Comparison of ENCODE assay signal across 2 cellular contexts in the genomic region with DNA sequence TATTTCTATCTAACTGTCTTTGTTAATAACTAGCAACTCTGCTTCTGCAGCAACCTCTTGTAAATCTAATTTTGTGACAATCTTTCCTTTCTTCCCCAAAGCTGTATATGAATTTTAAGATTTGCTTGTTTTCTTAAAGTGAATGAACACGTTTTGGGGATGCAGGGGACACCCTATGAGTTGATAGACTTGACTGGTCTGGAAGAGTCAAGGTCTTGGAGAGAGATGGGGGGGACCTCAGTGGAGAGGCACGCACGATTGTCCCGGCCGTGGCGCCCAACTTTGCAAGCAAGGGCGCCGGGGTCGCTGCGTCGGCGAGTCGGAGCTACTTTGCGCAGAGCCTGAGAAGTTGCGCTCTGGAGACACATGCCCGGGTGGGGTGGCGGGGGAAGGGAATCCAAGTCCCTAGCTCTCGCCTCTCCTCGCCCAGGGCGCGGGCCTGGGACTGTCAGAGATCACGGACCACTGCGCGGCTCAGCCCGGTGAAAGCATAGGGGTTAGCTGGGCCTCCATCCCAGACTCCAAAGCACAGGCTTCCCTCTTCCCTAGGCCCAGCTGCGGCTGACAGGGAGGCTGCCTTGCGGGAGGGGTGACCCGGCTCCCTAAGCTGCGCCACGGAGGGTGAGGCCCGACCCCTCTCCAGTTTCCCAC.
A peak's percentile ranks its signal among the peaks of the same experiment; 100 is the strongest.
TF ChIP-seq lines count a peak whose summit lies in the region.

No MANE protein-coding gene starts in this region.

TF ChIP-seq in HEK293T, 16 proteins besides CTCF, POLR2A, EP300 and RAD21:
- TF ChIP-seq HDGF (IDR thresholded peaks at IDR 0.05; ENCODE audit: borderline replicate concordance) (no peak), NFRKB (IDR thresholded peaks at IDR 0.05) (no peak), SUZ12 (IDR thresholded peaks at IDR 0.05) (no peak), ARNT (IDR thresholded peaks at IDR 0.05) (no peak), FOXK2 (IDR thresholded peaks at IDR 0.05) (no peak), L3MBTL2 (conservative IDR thresholded peaks at IDR 0.05) (no peak), ZNF384 (IDR thresholded peaks at IDR 0.05) (no peak), TARDBP (IDR thresholded peaks at IDR 0.05) (no peak), BHLHE40 (IDR thresholded peaks at IDR 0.05; ENCODE audit: borderline replicate concordance) (no peak), SP1 (IDR thresholded peaks at IDR 0.05) (no peak), FOXA1 (IDR thresholded peaks at IDR 0.05) (no peak), CTBP1 (IDR thresholded peaks at IDR 0.05; ENCODE audit: borderline replicate concordance) (no peak), LEF1 (IDR thresholded peaks at IDR 0.05; ENCODE audit: borderline replicate concordance) (no peak), PKNOX1 (IDR thresholded peaks at IDR 0.05) (no peak), FOXM1 (IDR thresholded peaks at IDR 0.05; ENCODE audit: borderline replicate concordance) (no peak), ELF4 (IDR thresholded peaks at IDR 0.05) (no peak)

TF ChIP-seq in H1, 55 proteins besides CTCF, POLR2A, EP300 and RAD21:
- TF ChIP-seq, protein P1, sequence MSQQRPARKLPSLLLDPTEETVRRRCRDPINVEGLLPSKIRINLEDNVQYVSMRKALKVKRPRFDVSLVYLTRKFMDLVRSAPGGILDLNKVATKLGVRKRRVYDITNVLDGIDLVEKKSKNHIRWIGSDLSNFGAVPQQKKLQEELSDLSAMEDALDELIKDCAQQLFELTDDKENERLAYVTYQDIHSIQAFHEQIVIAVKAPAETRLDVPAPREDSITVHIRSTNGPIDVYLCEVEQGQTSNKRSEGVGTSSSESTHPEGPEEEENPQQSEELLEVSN (IDR thresholded peaks at IDR 0.05) = 0 out of 2 replicates have a peak, but pooled peaks have one; percentile 27
- TF ChIP-seq CHD7 (IDR thresholded peaks at IDR 0.05; ENCODE audit: insufficient replicate concordance, low read length) (no peak), NANOG (IDR thresholded peaks at IDR 0.05; ENCODE audit: insufficient read depth, low read depth, low read length, poor library complexity, severe bottlenecking) (no peak), SIX5 (IDR thresholded peaks at IDR 0.05; ENCODE audit: low read depth, low read length) (no peak), POLR2AphosphoS5 (IDR thresholded peaks at IDR 0.05; ENCODE audit: low read depth, low read length) (no peak), RXRA (IDR thresholded peaks at IDR 0.05; ENCODE audit: insufficient read depth, low read depth, low read length) (no peak), MAX (IDR thresholded peaks at IDR 0.05) (0 out of 2 replicates have a peak, but pooled peaks have one; percentile 13), SIN3A (conservative IDR thresholded peaks at IDR 0.05 in 1 of 2, IDR thresholded peaks at IDR 0.05 in 1 of 2; ENCODE audit: low read depth in 1 of 2, low read length in 2 of 2) (no peak), EGR1 (IDR thresholded peaks at IDR 0.05; ENCODE audit: borderline replicate concordance, low read depth, low read length) (no peak), NRF1 (IDR thresholded peaks at IDR 0.05; ENCODE audit: low read depth, low read length) (no peak), KDM4A (IDR thresholded peaks at IDR 0.05; ENCODE audit: low read depth, low read length, severe bottlenecking) (no peak), EZH2 (IDR thresholded peaks at IDR 0.05; ENCODE audit: low read depth, low read length, severe bottlenecking) (peak; percentile 81)
